Comparison of ENCODE assay signal across 31 cellular contexts in genomic region chr3:144480520-144480919, GRCh38.
"Had no signal": no experiment of that assay in that cellular context is flagged by ENCODE, and none has a peak within 500 bp of the region (broad histone marks: within the 10 kb centered on the region; RNA-seq: fewer than 3 reads in every experiment).

No MANE protein-coding gene starts in this region.

- H3K4me3 ChIP-seq: coronary artery, dorsolateral prefrontal cortex, esophagus muscularis mucosa, heart left ventricle had no signal

- ATAC-seq: activated T-cell treated with anti-CD3 and anti-CD28 coated beads, Interleukin-2, amount 50 U/mL, for 72 hours; activated T-helper 17 cell treated with anti-CD3 and anti-CD28 coated beads, Interleukin-2, amount 50 U/mL, for 72 hours; heart left ventricle; T-helper 17 cell; WTC11 had no signal

- DNase-seq: activated CD4-positive, alpha-beta memory T cell treated with anti-CD3 and anti-CD28 coated beads, Interleukin-2, amount 10 ng/mL, durations not matched to agents 7 days and 5 days; activated CD4-positive, alpha-beta T cell treated with anti-CD3 and anti-CD28 coated beads for 1 hour; activated CD4-positive, alpha-beta T cell treated with anti-CD3 and anti-CD28 coated beads for 4 hours; activated CD4-positive, alpha-beta T cell treated with anti-CD3 and anti-CD28 coated beads, Interleukin-2, amount 10 ng/mL, durations not matched to agents 7 days and 5 days; activated CD4-positive, alpha-beta T cell treated with anti-CD3 and anti-CD28 coated beads, Interleukin-2, amount 50 U/mL, for 4 hours; activated CD8-positive, alpha-beta memory T cell treated with anti-CD3 and anti-CD28 coated beads, Interleukin-2, amount 50 U/mL, for 48 hours; activated effector memory CD4-positive, alpha-beta T cell treated with Interleukin-2 at 50 U/mL for 16 hours; activated gamma-delta T cell treated with Interleukin-2 at 50 U/mL for 16 hours; activated naive CD4-positive, alpha-beta T cell treated with anti-CD3 and anti-CD28 coated beads, Interleukin-2, amount 50 U/mL, for 16 hours; activated naive CD4-positive, alpha-beta T cell treated with Interleukin-2 at 50 U/mL for 16 hours; activated T-cell treated with anti-CD3 and anti-CD28 coated beads for 4 hours; activated T-cell treated with anti-CD3 and anti-CD28 coated beads, Interleukin-2, amount 50 U/mL, for 24 hours; activated T-cell treated with anti-CD3 and anti-CD28 coated beads, Interleukin-2, amount 50 U/mL, for 72 hours; amniotic stem cell; anterior cingulate cortex; brain microvascular endothelial cell; dorsolateral prefrontal cortex; effector memory CD4-positive, alpha-beta T cell; endodermal cell; erythroblast; foreskin fibroblast; glutamatergic neuron; heart left ventricle; T-helper 1 cell; T-helper 17 cell; T1000 had no signal

- H3K4me1 ChIP-seq: esophagus muscularis mucosa, heart left ventricle had no signal

- H3K36me3 ChIP-seq: brain microvascular endothelial cell, esophagus muscularis mucosa, heart left ventricle had no signal

- H3K27me3 ChIP-seq: brain microvascular endothelial cell, dorsolateral prefrontal cortex, esophagus muscularis mucosa, heart left ventricle had no signal

- H3K9me3 ChIP-seq: esophagus muscularis mucosa, heart left ventricle had no signal

- H3K27ac ChIP-seq: brain microvascular endothelial cell, coronary artery, dorsolateral prefrontal cortex, esophagus muscularis mucosa, heart left ventricle, VCaP had no signal
